17 cellular contexts compared by ENCODE assay signal in the genomic region with DNA sequence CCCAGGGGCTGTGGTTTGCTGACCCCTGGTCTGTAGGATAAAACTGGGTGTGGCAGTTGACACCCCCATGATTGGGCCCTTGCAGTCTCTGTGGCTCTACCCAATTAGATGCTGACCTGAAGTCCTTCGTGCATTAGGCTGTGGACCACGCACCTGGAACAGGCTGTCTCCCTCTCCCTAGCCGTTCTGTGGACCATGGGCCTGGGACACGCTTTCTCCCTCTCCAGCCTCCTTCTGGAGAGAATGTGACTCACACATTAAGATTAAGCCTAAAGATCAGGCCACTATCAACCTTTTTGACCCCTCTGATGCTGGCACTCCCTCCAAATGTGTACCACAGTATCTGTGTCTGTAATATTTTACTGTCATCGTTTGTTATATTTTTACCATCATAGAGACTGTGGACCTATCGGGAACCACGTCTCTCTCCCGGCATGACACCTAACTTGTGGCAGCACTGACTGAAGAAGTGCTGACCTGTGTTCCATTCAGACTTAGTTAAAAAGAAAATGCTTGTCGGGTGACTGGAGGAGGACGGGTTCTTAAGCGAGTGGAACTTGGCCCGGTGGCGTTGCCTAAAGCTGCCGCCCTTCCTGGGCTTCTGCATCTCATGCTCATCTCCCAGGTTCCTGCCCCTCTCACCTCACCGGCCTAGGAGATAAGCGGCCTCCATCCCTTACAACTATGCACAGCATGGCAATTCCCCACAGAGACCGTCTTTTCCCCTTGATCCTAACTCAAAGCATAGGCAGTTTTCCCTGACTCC.
DNase-seq lines count a peak whose midpoint lies in the region; ATAC-seq and TF ChIP-seq lines count a peak whose summit lies in the region.
"Had no signal": no experiment of that assay in that cellular context is flagged by ENCODE, and none has a peak within 500 bp of the region (broad histone marks: within the 10 kb centered on the region; RNA-seq: fewer than 3 reads in every experiment).

No MANE protein-coding gene starts in this region.

- no peaks in the 10 kb centered on the region for H3K36me3 Mint-ChIP-seq in activated naive CD8-positive, alpha-beta T cell treated with anti-CD3 and anti-CD28 coated beads, Interleukin-2, amount 10 ng/mL, durations not matched to agents 7 days and 5 days
- H3K36me3 Mint-ChIP-seq in activated naive CD8-positive, alpha-beta T cell treated with anti-CD3 and anti-CD28 coated beads for 36 hours: peaks cover 3% of the 10 kb centered on the region
- peaks cover 0 to 9% (median 1%) of the 10 kb centered on the region in 3 experiments; a peak in 3 of 7 replicates for H3K36me3 Mint-ChIP-seq in H9 (ENCODE audit: insufficient read depth in 1 of 3, low read depth in 3 of 3)

- H3K36me3 ChIP-seq in vagina: no peaks in the 10 kb centered on the region

- no peak overlapping the region for H2BK5ac ChIP-seq in H9 (ENCODE audit: insufficient read length, low read length)

- peak; percentile 23; the same call in 1 of the 3 replicates for TF ChIP-seq CTCF in H9 (conservative IDR thresholded peaks at IDR 0.05)
- TF ChIP-seq CTCF in vagina (IDR thresholded peaks at IDR 0.05): no peak

- POLR2A ChIA-PET in activated naive CD8-positive, alpha-beta T cell treated with anti-CD3 and anti-CD28 coated beads, Interleukin-2, amount 10 ng/mL, durations not matched to agents 7 days and 5 days (lab: Charles Lee): no interaction called here

- TF ChIP-seq POLR2A in vagina (IDR thresholded peaks at IDR 0.05): no peak

- peaks cover 17% of the 10 kb centered on the region for H3K9me3 Mint-ChIP-seq in activated naive CD8-positive, alpha-beta T cell treated with anti-CD3 and anti-CD28 coated beads, Interleukin-2, amount 10 ng/mL, durations not matched to agents 7 days and 5 days
- peaks cover 10% of the 10 kb centered on the region for H3K9me3 Mint-ChIP-seq in activated naive CD8-positive, alpha-beta T cell treated with anti-CD3 and anti-CD28 coated beads for 36 hours
- peaks cover 9 to 11% of the 10 kb centered on the region in 2 experiments; a peak in 4 of 5 replicates for H3K9me3 Mint-ChIP-seq in H9

- no peak overlapping the region for H3K9ac ChIP-seq in H9 (ENCODE audit: extremely low read depth, insufficient read length, low read length)
- H3K9ac ChIP-seq: KMS-11 had no signal

- H3K27me3 ChIP-seq in H9 (ENCODE audit: insufficient read depth, low read length) (no peaks in the 10 kb centered on the region), vagina (no peaks in the 10 kb centered on the region)

- no peaks in the 10 kb centered on the region for H3K9me3 ChIP-seq in H9 (ENCODE audit: control insufficient read depth, low read depth, low read length)
- peaks cover 6% of the 10 kb centered on the region for H3K9me3 ChIP-seq in vagina

- intact Hi-C loops in vagina (cut with DNase I): no loop called here

- H3T11ph ChIP-seq in H9 (ENCODE audit: low read length): no peak overlapping the region

- no peaks in the 10 kb centered on the region for H3K79me1 ChIP-seq in H9 (ENCODE audit: insufficient read depth, low read depth, low read length, poor library complexity, severe bottlenecking)

- H3K23me2 ChIP-seq in H9 (ENCODE audit: insufficient read length, low read depth, low read length, poor library complexity, severe bottlenecking): no peaks in the 10 kb centered on the region

- H3K56ac ChIP-seq in H9 (ENCODE audit: insufficient read length, low read depth, low read length): no peak overlapping the region

- H2BK12ac ChIP-seq in H9 (ENCODE audit: insufficient read length, low read depth, low read length): no peak overlapping the region

- H3K4me3 Mint-ChIP-seq in activated naive CD8-positive, alpha-beta T cell treated with anti-CD3 and anti-CD28 coated beads, Interleukin-2, amount 10 ng/mL, durations not matched to agents 7 days and 5 days: peak overlapping the region; percentile 53
- no peak overlapping the region for H3K4me3 Mint-ChIP-seq in activated naive CD8-positive, alpha-beta T cell treated with anti-CD3 and anti-CD28 coated beads for 36 hours
- H3K4me3 Mint-ChIP-seq in H9: no peak overlapping the region

- peaks cover 11% of the 10 kb centered on the region for H3K27me3 Mint-ChIP-seq in activated naive CD8-positive, alpha-beta T cell treated with anti-CD3 and anti-CD28 coated beads, Interleukin-2, amount 10 ng/mL, durations not matched to agents 7 days and 5 days
- peaks cover 15% of the 10 kb centered on the region for H3K27me3 Mint-ChIP-seq in activated naive CD8-positive, alpha-beta T cell treated with anti-CD3 and anti-CD28 coated beads for 36 hours
- H3K27me3 Mint-ChIP-seq in H9 (ENCODE audit: low read depth): peaks cover 5% of the 10 kb centered on the region

- H3K14ac ChIP-seq in H9 (ENCODE audit: insufficient read depth, low read length): no peak overlapping the region

- no peak overlapping the region for H2BK20ac ChIP-seq in H9 (ENCODE audit: low read depth, low read length, poor library complexity, severe bottlenecking)

- H4K5ac ChIP-seq in H9 (ENCODE audit: insufficient read length, low read depth, low read length): no peak overlapping the region

- DNase-seq in activated naive CD8-positive, alpha-beta T cell treated with anti-CD3 and anti-CD28 coated beads, Interleukin-2, amount 10 ng/mL, durations not matched to agents 7 days and 5 days: no peak
- DNase-seq in activated naive CD8-positive, alpha-beta T cell treated with anti-CD3 and anti-CD28 coated beads for 36 hours: no peak
- DNase-seq in H9 (no peak), islet precursor cell (peak; percentile 42), vagina (ENCODE audit: extremely low spot score in 2 of 2) (peak; percentile 47 to 55), NCI-H345 (lab: John Stamatoyannopoulos, UW) (no peak), SW 1271 (lab: John Stamatoyannopoulos, UW) (no peak)
- DNase-seq: C1 segment of cervical spinal cord, DMS53, NCI-H1417 treated with DMSO at 0.1 percent for 48 hours, NCI-H187 treated with DMSO at 0.1 percent for 48 hours, NCI-H226, NCI-H524 treated with DMSO at 0.1 percent for 48 hours, PC-9 had no signal

- H3K4me1 Mint-ChIP-seq in activated naive CD8-positive, alpha-beta T cell treated with anti-CD3 and anti-CD28 coated beads, Interleukin-2, amount 10 ng/mL, durations not matched to agents 7 days and 5 days: peaks cover 1% of the 10 kb centered on the region
- peaks cover 3% of the 10 kb centered on the region for H3K4me1 Mint-ChIP-seq in activated naive CD8-positive, alpha-beta T cell treated with anti-CD3 and anti-CD28 coated beads for 36 hours
- H3K4me1 Mint-ChIP-seq in H9: peaks cover 3% of the 10 kb centered on the region in 2 experiments

- H2AK5ac ChIP-seq in H9 (ENCODE audit: insufficient read length, low read length): no peak overlapping the region

- no peak overlapping the region for H4K91ac ChIP-seq in H9 (ENCODE audit: insufficient read length, low read depth, low read length)

- H3K27ac Mint-ChIP-seq in activated naive CD8-positive, alpha-beta T cell treated with anti-CD3 and anti-CD28 coated beads, Interleukin-2, amount 10 ng/mL, durations not matched to agents 7 days and 5 days: no peak overlapping the region
- no peak overlapping the region for H3K27ac Mint-ChIP-seq in activated naive CD8-positive, alpha-beta T cell treated with anti-CD3 and anti-CD28 coated beads for 36 hours
- H3K27ac Mint-ChIP-seq in H9: no peak overlapping the region; a peak in 1 of 7 replicates
- H3K27ac Mint-ChIP-seq: CD8-positive, alpha-beta memory T cell had no signal

- no peak overlapping the region for H3K4me3 ChIP-seq in vagina
- H3K4me3 ChIP-seq: PC-9 had no signal

- no peak overlapping the region for H3K23ac ChIP-seq in H9 (ENCODE audit: insufficient read length, low read depth, low read length)

- no peak for ATAC-seq in activated naive CD8-positive, alpha-beta T cell treated with anti-CD3 and anti-CD28 coated beads, Interleukin-2, amount 10 ng/mL, durations not matched to agents 7 days and 5 days (ENCODE audit: low read depth)

- H3K79me2 ChIP-seq in H9 (ENCODE audit: insufficient read depth, low read length): no peaks in the 10 kb centered on the region

- H3K18ac ChIP-seq in H9 (ENCODE audit: insufficient read length, low read depth, low read length): no peak overlapping the region

- no peak overlapping the region for H2BK120ac ChIP-seq in H9 (ENCODE audit: low read depth, low read length, poor library complexity, severe bottlenecking)

- H2BK15ac ChIP-seq in H9 (ENCODE audit: low read depth, low read length): no peak overlapping the region

- no peaks in the 10 kb centered on the region for H4K20me1 ChIP-seq in H9 (ENCODE audit: control insufficient read depth, insufficient read depth, insufficient read length)

- H4K8ac ChIP-seq in H9 (replicated peaks; ENCODE audit: insufficient read length, low read depth, low read length): no peak overlapping the region

- H3K4me1 ChIP-seq in H9 (ENCODE audit: insufficient read depth, low read length) (no peaks in the 10 kb centered on the region), vagina (no peaks in the 10 kb centered on the region)

- H3K4ac ChIP-seq in H9 (ENCODE audit: low read depth, low read length): no peak overlapping the region

- H3K4me2 ChIP-seq in H9 (ENCODE audit: insufficient read depth, insufficient read length, low read length): no peak overlapping the region
- H3K4me2 ChIP-seq: KMS-11, PC-9 had no signal

- H3K27ac ChIP-seq in H9 (ENCODE audit: insufficient read length, low read depth, low read length) (no peak overlapping the region), vagina (no peak overlapping the region)
- H3K27ac ChIP-seq: KMS-11, PC-9, RWPE1 had no signal

- H2AFZ ChIP-seq in H9 (ENCODE audit: low read length): no peak overlapping the region
- H2AFZ ChIP-seq: PC-9 had no signal

- no CpG with 5 or more reads among the region's 17 CpGs for WGBS in H9 (ENCODE audit: extremely low coverage, insufficient read length, low lambda C conversion rate)

Comparison
In these comparisons a context has a peak if more than half of its experiments do, and no peak if none do; other contexts are left out.
1. DNase-seq: peak in islet precursor cell (single experiment) and vagina (2 of 2); none in activated naive CD8-positive, alpha-beta T cell treated with anti-CD3 and anti-CD28 coated beads, Interleukin-2, amount 10 ng/mL, durations not matched to agents 7 days and 5 days (single experiment), activated naive CD8-positive, alpha-beta T cell treated with anti-CD3 and anti-CD28 coated beads for 36 hours (single experiment), H9 (single experiment), NCI-H345 (single experiment) and SW 1271 (0 of 2).